Comparison of ENCODE assay signal across 15 cellular contexts in genomic region chr6:3392930-3393575, GRCh38.
"Had no signal": no experiment of that assay in that cellular context is flagged by ENCODE, and none has a peak within 500 bp of the region (broad histone marks: within the 10 kb centered on the region; RNA-seq: fewer than 3 reads in every experiment).

No MANE protein-coding gene starts in this region.

- H3K9me3 ChIP-seq: ascending aorta, gastrocnemius medialis, ovary, psoas muscle, vagina had no signal

- DNase-seq: activated CD4-positive, alpha-beta T cell treated with anti-CD3 and anti-CD28 coated beads, Interleukin-2, amount 50 U/mL, for 1 hour; activated gamma-delta T cell; effector CD4-positive, alpha-beta T cell; gastrocnemius medialis; naive thymus-derived CD4-positive, alpha-beta T cell; ovary; psoas muscle; right cardiac atrium; stimulated activated CD4-positive, alpha-beta T cell treated with anti-CD3 and anti-CD28 coated beads, Interleukin-4, amount 100 ng/mL, for 1 hour had no signal

- H3K27ac ChIP-seq: ascending aorta, coronary artery, gastrocnemius medialis, ovary, psoas muscle, vagina had no signal

- H3K27me3 ChIP-seq: ascending aorta, gastrocnemius medialis, ovary, vagina had no signal

- ATAC-seq: activated CD4-positive, CD25-positive, alpha-beta regulatory T cell treated with anti-CD3 and anti-CD28 coated beads, Interleukin-2, amount 50 U/mL, for 24 hours; esophagus mucosa; gastrocnemius medialis; naive thymus-derived CD4-positive, alpha-beta T cell; psoas muscle; right cardiac atrium had no signal

- H3K36me3 ChIP-seq: ascending aorta, gastrocnemius medialis, ovary, vagina had no signal

- H3K4me1 ChIP-seq: ascending aorta, gastrocnemius medialis, psoas muscle had no signal

- H3K4me3 ChIP-seq: ascending aorta, coronary artery, gastrocnemius medialis, ovary, psoas muscle, skin epidermis, vagina had no signal
